In genomic region chr2:210713122-210713521, GRCh38 we compare ENCODE assay signal across 24 cellular contexts.
DNase-seq lines count a peak whose midpoint lies in the region; ATAC-seq and TF ChIP-seq lines count a peak whose summit lies in the region.
"Had no signal": no experiment of that assay in that cellular context is flagged by ENCODE, and none has a peak within 500 bp of the region (broad histone marks: within the 10 kb centered on the region; RNA-seq: fewer than 3 reads in every experiment).

No MANE protein-coding gene starts in this region.

- no peak overlapping the region for H2BK120ac ChIP-seq in mesenchymal stem cell (ENCODE audit: low read depth, low read length)

- H3K36me3 ChIP-seq in endodermal cell (ENCODE audit: control insufficient read depth, insufficient read depth, low read length) (no peaks in the 10 kb centered on the region), mesenchymal stem cell (ENCODE audit: control insufficient read depth in 1 of 2, insufficient read depth in 2 of 2, low read depth in 1 of 2, low read length in 2 of 2) (no peaks in the 10 kb centered on the region)

- H4K91ac ChIP-seq in mesenchymal stem cell (ENCODE audit: low read length) = no peak overlapping the region

- no peak for ATAC-seq in HG03432 (IDR thresholded peaks at IDR 0.05; ENCODE audit: unreplicated experiment)
- ATAC-seq: Panc1, SK-N-SH treated with all-trans-retinoic acid at 6 μM for 48 hours had no signal

- H2BK12ac ChIP-seq in mesenchymal stem cell (ENCODE audit: low read length in 2 of 2) = no peak overlapping the region

- no peak overlapping the region for H3K14ac ChIP-seq in mesenchymal stem cell (ENCODE audit: low read length in 2 of 2)

- no peak overlapping the region for H3K23ac ChIP-seq in mesenchymal stem cell (ENCODE audit: low read length in 2 of 2)

- no peaks in the 10 kb centered on the region for H3K27me3 Mint-ChIP-seq in endodermal cell (ENCODE audit: insufficient read depth)
- H3K27me3 Mint-ChIP-seq in activated naive CD8-positive, alpha-beta T cell treated with anti-CD3 and anti-CD28 coated beads for 36 hours = no peaks in the 10 kb centered on the region
- H3K27me3 Mint-ChIP-seq: CD4-positive, alpha-beta T cell had no signal

- TF ChIP-seq CTCF in GM12874 (IDR thresholded peaks at IDR 0.05; ENCODE audit: insufficient read depth, low read depth, low read length) = 0 out of 2 replicates have a peak, but pooled peaks have one; percentile 3
- TF ChIP-seq CTCF in NB4 (IDR thresholded peaks at IDR 0.05; ENCODE audit: low read depth, low read length) = no peak
- TF ChIP-seq CTCF in endodermal cell (conservative IDR thresholded peaks at IDR 0.05) = peak; percentile 28

- H3K79me1 ChIP-seq in mesenchymal stem cell (replicated peaks; ENCODE audit: low read length, poor library complexity, severe bottlenecking) = no peaks in the 10 kb centered on the region

- no peak overlapping the region for H3K4ac ChIP-seq in mesenchymal stem cell (ENCODE audit: low read depth in 1 of 2, low read length in 2 of 2)

- H3K9ac ChIP-seq in endodermal cell (ENCODE audit: extremely low read depth, low read length, poor library complexity, severe bottlenecking) (no peak overlapping the region), mesenchymal stem cell (ENCODE audit: low read length) (no peak overlapping the region)

- H3K36me3 Mint-ChIP-seq in endodermal cell (ENCODE audit: low read depth) = no peaks in the 10 kb centered on the region
- H3K36me3 Mint-ChIP-seq in activated naive CD8-positive, alpha-beta T cell treated with anti-CD3 and anti-CD28 coated beads for 36 hours = no peaks in the 10 kb centered on the region

- no peak overlapping the region for H3K4me2 ChIP-seq in mesenchymal stem cell (ENCODE audit: low read length, poor library complexity, severe bottlenecking)

- H3K27me3 ChIP-seq in endodermal cell (ENCODE audit: control insufficient read depth, insufficient read depth, low read length, poor library complexity, severe bottlenecking) = no peaks in the 10 kb centered on the region
- no peaks in the 10 kb centered on the region for H3K27me3 ChIP-seq in mesenchymal stem cell (ENCODE audit: control insufficient read depth in 1 of 2, insufficient read depth in 1 of 2, low read length in 2 of 2)

- no peak overlapping the region for H2BK15ac ChIP-seq in mesenchymal stem cell (ENCODE audit: low read depth, poor library complexity, severe bottlenecking)

- peaks cover 2% of the 10 kb centered on the region for H3K4me1 ChIP-seq in endodermal cell (ENCODE audit: control insufficient read depth, insufficient read depth, low read length)
- no peaks in the 10 kb centered on the region for H3K4me1 ChIP-seq in mesenchymal stem cell (ENCODE audit: control insufficient read depth, insufficient read depth, low read depth, low read length)

- H3K4me3 ChIP-seq in NB4 (ENCODE audit: low read depth, low read length) (no peak overlapping the region), endodermal cell (ENCODE audit: low read length) (no peak overlapping the region), mesenchymal stem cell (ENCODE audit: insufficient read depth in 1 of 2, low read depth in 1 of 2, low read length in 2 of 2) (no peak overlapping the region)

- H3K4me3 Mint-ChIP-seq in endodermal cell = no peak overlapping the region
- no peak overlapping the region for H3K4me3 Mint-ChIP-seq in activated naive CD8-positive, alpha-beta T cell treated with anti-CD3 and anti-CD28 coated beads for 36 hours
- H3K4me3 Mint-ChIP-seq: CD4-positive, alpha-beta T cell had no signal

- H3K9me3 ChIP-seq in endodermal cell (ENCODE audit: control insufficient read depth, low read length) = no peaks in the 10 kb centered on the region
- H3K9me3 ChIP-seq in mesenchymal stem cell (ENCODE audit: control insufficient read depth, low read length) = no peaks in the 10 kb centered on the region

- H4K8ac ChIP-seq in mesenchymal stem cell (ENCODE audit: low read length) = no peak overlapping the region

- no peak for TF ChIP-seq POLR2A in NB4 (IDR thresholded peaks at IDR 0.05; ENCODE audit: extremely low read depth, insufficient read length)

- H3K27ac ChIP-seq in endodermal cell (ENCODE audit: low read depth, low read length) (no peak overlapping the region), mesenchymal stem cell (ENCODE audit: low read length, poor library complexity, severe bottlenecking) (no peak overlapping the region)
- H3K27ac ChIP-seq: HL-60 had no signal

- peaks cover 19% of the 10 kb centered on the region for H3K4me1 Mint-ChIP-seq in endodermal cell
- no peaks in the 10 kb centered on the region for H3K4me1 Mint-ChIP-seq in activated naive CD8-positive, alpha-beta T cell treated with anti-CD3 and anti-CD28 coated beads for 36 hours

- DNase-seq in NB4 (ENCODE audit: low read depth) = peak; percentile 2
- peak; percentile 55 for DNase-seq in endodermal cell
- DNase-seq in GM03348 (ENCODE audit: low spot score) = no peak
- no peak for DNase-seq in mesenchymal stem cell
- no peak for DNase-seq in activated naive CD8-positive, alpha-beta T cell treated with anti-CD3 and anti-CD28 coated beads for 36 hours
- DNase-seq: CD4-positive, alpha-beta T cell; COR-L47; DMS 273 treated with DMSO at 0.1 percent for 48 hours; DMS79 treated with DMSO at 0.1 percent for 48 hours; HCEC 1CT; KBM-7; MM.1S; NCI-H1105; NCI-H146; NCI-H2029 treated with DMSO at 0.1 percent for 48 hours; NCI-H226; NCI-H510A treated with DMSO at 0.1 percent for 48 hours; NCI-H748 treated with DMSO at 0.1 percent for 48 hours; SIG-M5 had no signal

- H2AK5ac ChIP-seq in mesenchymal stem cell (ENCODE audit: low read length, severe bottlenecking) = no peak overlapping the region

- H2AFZ ChIP-seq in mesenchymal stem cell (ENCODE audit: low read depth, low read length) = no peak overlapping the region

- H3K27ac Mint-ChIP-seq in endodermal cell = no peak overlapping the region
- H3K27ac Mint-ChIP-seq in activated naive CD8-positive, alpha-beta T cell treated with anti-CD3 and anti-CD28 coated beads for 36 hours = no peak overlapping the region
- H3K27ac Mint-ChIP-seq: CD4-positive, alpha-beta T cell had no signal

- WGBS in endodermal cell (ENCODE audit: insufficient coverage in 1 of 2, insufficient read length in 1 of 2), 2 experiments = 54 to 58% methylated on average over 2 of the region's 2 CpGs
- 31% methylated on average over 2 of the region's 2 CpGs for WGBS in mesenchymal stem cell

- H2BK5ac ChIP-seq in mesenchymal stem cell (ENCODE audit: low read depth, low read length, poor library complexity, severe bottlenecking) = no peak overlapping the region

- H3K18ac ChIP-seq in mesenchymal stem cell (ENCODE audit: low read depth in 1 of 2, low read length in 2 of 2) = no peak overlapping the region

- H3K9me3 Mint-ChIP-seq in endodermal cell = no peaks in the 10 kb centered on the region
- H3K9me3 Mint-ChIP-seq in activated naive CD8-positive, alpha-beta T cell treated with anti-CD3 and anti-CD28 coated beads for 36 hours = no peaks in the 10 kb centered on the region
- H3K9me3 Mint-ChIP-seq: CD4-positive, alpha-beta T cell had no signal

Comparison
In these comparisons a context has a peak if more than half of its experiments do, and no peak if none do; other contexts are left out.
1. DNase-seq: peak in NB4 (single experiment) and endodermal cell (single experiment); none in GM03348 (single experiment), mesenchymal stem cell (single experiment) and activated naive CD8-positive, alpha-beta T cell treated with anti-CD3 and anti-CD28 coated beads for 36 hours (single experiment).